In genomic region chr5:14202462-14202861, GRCh38 we compare ENCODE assay signal across 13 cellular contexts. TPM values are rescaled to one million over a fixed set of nuclear protein-coding genes. Genes with fewer than 3 reads are reported as not detected.
A peak's percentile ranks its signal among the peaks of the same experiment; 100 is the strongest.
DNase-seq lines count a peak whose midpoint lies in the region; ATAC-seq and TF ChIP-seq lines count a peak whose summit lies in the region.
"Had no signal": no experiment of that assay in that cellular context is flagged by ENCODE, and none has a peak within 500 bp of the region (broad histone marks: within the 10 kb centered on the region; RNA-seq: fewer than 3 reads in every experiment).

No MANE protein-coding gene starts in this region.

- no peak overlapping the region for H2AFZ ChIP-seq in Karpas-422 (ENCODE audit: low read length)

- no peak overlapping the region for H3K27ac ChIP-seq in Karpas-422 (ENCODE audit: low read length)

- H3K79me2 ChIP-seq in Karpas-422 (ENCODE audit: low read length): no peaks in the 10 kb centered on the region

- H3K27me3 Mint-ChIP-seq in central memory CD8-positive, alpha-beta T cell: peaks cover 9% of the 10 kb centered on the region
- H3K27me3 Mint-ChIP-seq in osteocyte (ENCODE audit: unreplicated experiment): no peaks in the 10 kb centered on the region

- H3K4me3 Mint-ChIP-seq in central memory CD8-positive, alpha-beta T cell: no peak overlapping the region
- H3K4me3 Mint-ChIP-seq in osteocyte (ENCODE audit: unreplicated experiment): peak overlapping the region; percentile 2
- H3K4me3 Mint-ChIP-seq: T-helper 2 cell treated with Interferon-gamma antibody and Interleukin-4, amounts not matched to agents 5 μg/mL and 100 μg/mL, for 36 hours had no signal

- H3K27ac Mint-ChIP-seq in central memory CD8-positive, alpha-beta T cell (ENCODE audit: low read depth): peak overlapping the region; percentile 35
- peak overlapping the region; percentile 93 for H3K27ac Mint-ChIP-seq in osteocyte (ENCODE audit: unreplicated experiment)
- H3K27ac Mint-ChIP-seq: activated T-helper 2 cell treated with anti-CD3 and anti-CD28 coated beads, Interferon-gamma antibody, Interleukin-2, Interleukin-4, amounts not matched to agents 10 μg/mL and 5 μg/mL and 100 μg/mL, durations not matched to agents 14 hours and 24 hours and 36 hours; T-helper 2 cell treated with Interferon-gamma antibody and Interleukin-4, amounts not matched to agents 5 μg/mL and 100 μg/mL, for 36 hours had no signal

- H3K9me3 ChIP-seq in Karpas-422 (ENCODE audit: low read length): no peaks in the 10 kb centered on the region

- no peak overlapping the region for H3K9ac ChIP-seq in Karpas-422 (ENCODE audit: low read length)

- H3K4me1 ChIP-seq in Karpas-422 (ENCODE audit: low read length): no peaks in the 10 kb centered on the region

- H4K20me1 ChIP-seq in Karpas-422 (ENCODE audit: insufficient read depth, low read depth, low read length): no peaks in the 10 kb centered on the region

- H3K4me3 ChIP-seq in Karpas-422 (ENCODE audit: low read length): no peak overlapping the region

- ATAC-seq in GM18502 (IDR thresholded peaks at IDR 0.05; ENCODE audit: poor library complexity, unreplicated experiment) (peak; percentile 60), HG02623 (IDR thresholded peaks at IDR 0.05; ENCODE audit: unreplicated experiment) (no peak)
- no peak for ATAC-seq in central memory CD8-positive, alpha-beta T cell (replicated peaks; ENCODE audit: extremely low read depth, poor library complexity, severe bottlenecking)
- no peak for ATAC-seq in stimulated activated naive CD8-positive, alpha-beta T cell treated with anti-CD3 and anti-CD28 coated beads, Interleukin-15, Interleukin-2, amounts not matched to agents 100 U/mL and 50 U/mL, for 24 hours

- peak; percentile 32 for DNase-seq in NCI-H2227 (lab: John Stamatoyannopoulos, UW; ENCODE audit: unreplicated experiment)
- no peak for DNase-seq in central memory CD8-positive, alpha-beta T cell (ENCODE audit: low spot score in 2 of 2)
- DNase-seq in osteocyte (ENCODE audit: extremely low spot score, unreplicated experiment): no peak
- no peak for DNase-seq in stimulated activated naive CD8-positive, alpha-beta T cell treated with anti-CD3 and anti-CD28 coated beads, Interleukin-15, Interleukin-2, amounts not matched to agents 100 U/mL and 50 U/mL, for 24 hours
- DNase-seq in Karpas-422: no peak
- DNase-seq in mucosa of gallbladder (ENCODE audit: low spot score): no peak
- DNase-seq: DND-41; NCI-H2029; stimulated activated CD4-positive, alpha-beta T cell treated with anti-CD3 and anti-CD28 coated beads, Interleukin-15, amount 100 ng/mL, for 24 hours had no signal

- no peaks in the 10 kb centered on the region for H3K27me3 ChIP-seq in Karpas-422 (ENCODE audit: low read length)

- no peaks in the 10 kb centered on the region for H3K36me3 ChIP-seq in Karpas-422 (ENCODE audit: insufficient read depth, low read length)

- no peak for TF ChIP-seq CTCF in osteocyte (IDR thresholded peaks at IDR 0.05)

- H3K36me3 Mint-ChIP-seq in central memory CD8-positive, alpha-beta T cell (ENCODE audit: insufficient read depth): no peaks in the 10 kb centered on the region
- no peaks in the 10 kb centered on the region for H3K36me3 Mint-ChIP-seq in osteocyte (ENCODE audit: unreplicated experiment)

- H3K9me3 Mint-ChIP-seq in central memory CD8-positive, alpha-beta T cell: no peaks in the 10 kb centered on the region
- no peaks in the 10 kb centered on the region for H3K9me3 Mint-ChIP-seq in osteocyte (ENCODE audit: unreplicated experiment)
- H3K9me3 Mint-ChIP-seq: activated T-helper 2 cell treated with anti-CD3 and anti-CD28 coated beads, Interferon-gamma antibody, Interleukin-2, Interleukin-4, amounts not matched to agents 10 μg/mL and 5 μg/mL and 100 μg/mL, durations not matched to agents 14 hours and 24 hours and 36 hours; T-helper 2 cell treated with Interferon-gamma antibody and Interleukin-4, amounts not matched to agents 5 μg/mL and 100 μg/mL, for 36 hours had no signal

- no peak overlapping the region for H3K4me2 ChIP-seq in Karpas-422 (ENCODE audit: low read depth, low read length, poor library complexity, severe bottlenecking)

- peaks cover 25% of the 10 kb centered on the region for H3K4me1 Mint-ChIP-seq in central memory CD8-positive, alpha-beta T cell
- H3K4me1 Mint-ChIP-seq in osteocyte (ENCODE audit: unreplicated experiment): peaks cover 70% of the 10 kb centered on the region

- H3K9me2 ChIP-seq in Karpas-422 (replicated peaks; ENCODE audit: insufficient read depth, low read length): no peaks in the 10 kb centered on the region

RNA-seq across cellular contexts. Expression of gene TRIO, which starts 59.3 kb away (rescaled TPM):
- total RNA-seq in osteocyte (336 and 341 TPM in 2 replicates), mucosa of gallbladder (111 TPM)
- 0.04 and 0.25 TPM in 2 replicates for total RNA-seq in Karpas-422 (2014; rRNA removed; shearing (Covaris generic); ENCODE audit: low replicate concordance)

Comparison
In these comparisons a context has a peak if more than half of its experiments do, and no peak if none do; other contexts are left out.
1. RNA of gene TRIO, which starts 59.3 kb away (total RNA-seq): 336 to 341 TPM in osteocyte and 111 TPM in mucosa of gallbladder (single experiment); 0.04 to 0.25 TPM in Karpas-422; every median in the first group is over 10 times any median in the second.